8 cellular contexts compared by ENCODE assay signal in genomic region chr14:23953464-23954278, GRCh38.
A peak's percentile ranks its signal among the peaks of the same experiment; 100 is the strongest.
DNase-seq lines count a peak whose midpoint lies in the region; ATAC-seq and TF ChIP-seq lines count a peak whose summit lies in the region.

DHRS4 (plus strand) TSS chr14:23953770; CDS start chr14:23953789, 19 bp downstream.

- TF ChIP-seq CTCF in AG04449 (IDR thresholded peaks at IDR 0.05; ENCODE audit: insufficient read depth, low read length, missing control alignments) (peak; percentile 82), VCaP (conservative IDR thresholded peaks at IDR 0.05) (peak; percentile 85)

- peak within 1 kb of the TSS; percentile 83 for H3K27ac ChIP-seq in VCaP

- peak within 1 kb of the TSS; percentile 87 for H3K4me3 ChIP-seq in AG04449 (ENCODE audit: low read depth, low read length)

- DNase-seq in AG04449 (ENCODE audit: low read depth, low spot score): no peak
- peak; percentile 96 for DNase-seq in NCI-H2171 treated with DMSO at 0.1 percent for 48 hours (lab: John Stamatoyannopoulos, UW)
- peak; percentile 35 to 84 for DNase-seq in T47D (ENCODE audit: low read depth in 1 of 2, low spot score in 1 of 2)
- peak; percentile 86 for DNase-seq in iPS-NIHi7 (ENCODE audit: extremely low spot score)
- DNase-seq in smooth muscle cell of the brain vasculature (ENCODE audit: low read depth, low spot score): peak; percentile 54

- in situ Hi-C loops in T47D (cut with HindIII; ENCODE audit: low pct_unique_long_range_greater_than_20kb, low sequenced_read_pairs): no loop called here

- POLR2A ChIA-PET in AG04449 (lab: Yijun Ruan, JAX): no interaction called here

- ATAC-seq in GM18868 (IDR thresholded peaks at IDR 0.05; ENCODE audit: unreplicated experiment) (peak; percentile 87), HG03135 (IDR thresholded peaks at IDR 0.05; ENCODE audit: unreplicated experiment) (peak; percentile 74)

- CTCF ChIA-PET in AG04449 (lab: Yijun Ruan, JAX): interaction anchor here (0.7 to 2.8 kb wide), 10 partner anchors 18 to 387 kb away, joined by 3 to 16 read pairs (median 4); no protein-coding TSS in a partner anchor
